Comparison of ENCODE assay signal across 8 cellular contexts in genomic region chr22:22463855-22464540, GRCh38. TPM values are rescaled to one million over a fixed set of nuclear protein-coding genes. Genes with fewer than 3 reads are reported as not detected.
DNase-seq lines count a peak whose midpoint lies in the region; ATAC-seq and TF ChIP-seq lines count a peak whose summit lies in the region.

No MANE protein-coding gene starts in this region.

- peak; percentile 49 for TF ChIP-seq CTCF in AG04449 (IDR thresholded peaks at IDR 0.05; ENCODE audit: insufficient read depth, low read length, missing control alignments)
- TF ChIP-seq CTCF in GM12872 (IDR thresholded peaks at IDR 0.05; ENCODE audit: insufficient read depth, low read depth, low read length) = peak; percentile 66

- no peak for ATAC-seq in GM18873 (IDR thresholded peaks at IDR 0.05; ENCODE audit: low FRiP score, unreplicated experiment)

- no peak for DNase-seq in AG04449 (ENCODE audit: low read depth, low spot score)
- peak; percentile 60 for DNase-seq in NCI-H2196 (lab: John Stamatoyannopoulos, UW; ENCODE audit: unreplicated experiment)
- DNase-seq in activated CD4-positive, alpha-beta T cell treated with anti-CD3 and anti-CD28 coated beads for 48 hours = peak; percentile 61
- peak; percentile 76 for DNase-seq in dermis blood vessel endothelial cell
- DNase-seq in lung microvascular endothelial cell (ENCODE audit: low read depth in 2 of 2) = peak; percentile 58 to 72
- peak; percentile 12 to 24 for DNase-seq in stimulated activated CD8-positive, alpha-beta memory T cell treated with anti-CD3 and anti-CD28 coated beads, Interleukin-4, amount 100 ng/mL, for 4 hours (ENCODE audit: low read depth in 2 of 2, low spot score in 1 of 2)

- CTCF ChIA-PET in AG04449 (lab: Yijun Ruan, JAX) = interaction anchor here (0.6 to 5.9 kb wide), 31 partner anchors 9 to 496 kb away, joined by 3 to 58 read pairs (median 5); partner anchors contain the start of gene ZNF280B

- H3K4me3 ChIP-seq in AG04449 (ENCODE audit: low read depth, low read length) = no peak overlapping the region

- POLR2A ChIA-PET in AG04449 (lab: Yijun Ruan, JAX) = no interaction called here

RNA-seq across cellular contexts. Expression of gene ZNF280B, which starts 44.5 kb away (rescaled TPM):
- total RNA-seq in dermis blood vessel endothelial cell = 0.68 and 0.93 TPM in 2 replicates
- 0.20 and 0.22 TPM in 2 replicates for total RNA-seq in lung microvascular endothelial cell

RNA-seq across cellular contexts. Expression of gene ZNF280A, which starts 56.1 kb away (rescaled TPM):
- not detected in 2 replicates for total RNA-seq in dermis blood vessel endothelial cell
- not detected in 2 replicates for total RNA-seq in lung microvascular endothelial cell
